Comparison of ENCODE assay signal across 10 cellular contexts in the genomic region with DNA sequence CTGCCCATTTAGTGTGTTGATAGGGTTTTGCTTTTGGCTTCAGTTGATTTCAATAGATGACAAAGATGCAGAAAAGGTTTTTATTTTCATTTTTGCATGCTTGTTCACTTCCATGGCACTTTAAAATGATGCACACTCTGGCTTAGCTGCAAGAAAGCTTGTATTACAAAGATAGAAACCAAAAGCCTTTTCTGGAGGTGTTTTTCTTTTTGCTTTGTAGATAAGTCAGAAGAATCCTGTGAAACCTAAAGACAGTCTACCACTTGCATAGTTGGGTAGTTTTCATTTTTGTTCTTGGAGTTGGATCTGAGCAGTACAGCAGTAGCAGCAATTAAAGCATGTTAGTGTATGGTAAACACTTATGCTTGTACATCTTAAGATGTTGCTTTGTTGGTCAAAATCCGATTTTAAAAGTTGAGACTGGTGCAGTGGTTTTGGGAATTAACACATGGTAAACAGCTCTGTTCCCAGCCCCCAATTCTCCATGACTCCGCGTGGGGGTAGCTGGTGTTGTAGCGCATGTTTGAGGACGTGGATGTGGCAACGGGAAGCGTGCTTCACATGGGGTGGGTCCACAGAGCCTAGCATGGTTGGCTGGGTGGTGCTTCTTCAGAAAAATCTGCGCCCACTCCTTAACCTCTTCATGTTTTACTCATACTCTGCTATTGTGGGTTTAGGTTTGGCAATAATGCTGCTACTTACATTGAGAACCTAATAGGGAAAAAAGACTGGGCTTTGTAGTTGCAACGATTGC. TPM values are rescaled to one million over a fixed set of nuclear protein-coding genes. Genes with fewer than 3 reads are reported as not detected.
DNase-seq lines count a peak whose midpoint lies in the region; ATAC-seq and TF ChIP-seq lines count a peak whose summit lies in the region.
"Had no signal": no experiment of that assay in that cellular context is flagged by ENCODE, and none has a peak within 500 bp of the region (broad histone marks: within the 10 kb centered on the region; RNA-seq: fewer than 3 reads in every experiment).

No MANE protein-coding gene starts in this region.

- TF ChIP-seq EP300 in ovary (IDR thresholded peaks at IDR 0.05) = no peak

- H3K27me3 ChIP-seq in ovary = no peaks in the 10 kb centered on the region

- peaks cover 14% of the 10 kb centered on the region for H3K4me1 ChIP-seq in ovary (ENCODE audit: insufficient read depth)

- no peak overlapping the region for H3K27ac ChIP-seq in ovary
- H3K27ac ChIP-seq: RWPE1 had no signal

- no peak overlapping the region for H3K4me3 Mint-ChIP-seq in osteocyte (ENCODE audit: unreplicated experiment)

- H3K4me1 Mint-ChIP-seq in osteocyte (ENCODE audit: unreplicated experiment) = peaks cover 50% of the 10 kb centered on the region

- no peaks in the 10 kb centered on the region for H3K36me3 Mint-ChIP-seq in osteocyte (ENCODE audit: unreplicated experiment)

- peak; percentile 80 for ATAC-seq in GM18858 (IDR thresholded peaks at IDR 0.05; ENCODE audit: unreplicated experiment)
- ATAC-seq in GM21723 (IDR thresholded peaks at IDR 0.05; ENCODE audit: unreplicated experiment) = peak; percentile 78
- ATAC-seq: HCT116 had no signal

- intact Hi-C loops in ovary (cut with DNase I) = loop anchor here in 1 of 4 donors (10.0 kb wide), 1 partner anchor 109 kb away; no protein-coding TSS in a partner anchor

- H3K9me3 Mint-ChIP-seq in osteocyte (ENCODE audit: unreplicated experiment) = peaks cover 4% of the 10 kb centered on the region

- no peaks in the 10 kb centered on the region for H3K9me3 ChIP-seq in ovary

- DNase-seq in MV-4-11 (lab: John Stamatoyannopoulos, UW) (peak; percentile 31), osteocyte (ENCODE audit: extremely low spot score, unreplicated experiment) (no peak), NCI-H146 treated with DMSO at 0.1 percent for 48 hours (lab: John Stamatoyannopoulos, UW; ENCODE audit: unreplicated experiment) (no peak), ovary (no peak), midbrain (lab: John Stamatoyannopoulos, UW) (no peak), medulla oblongata (ENCODE audit: extremely low spot score) (no peak)

- peak overlapping the region; percentile 49 for H3K27ac Mint-ChIP-seq in osteocyte (ENCODE audit: unreplicated experiment)

- TF ChIP-seq CTCF in osteocyte (IDR thresholded peaks at IDR 0.05) (no peak), ovary (IDR thresholded peaks at IDR 0.05) (no peak)

- no peak overlapping the region for H3K4me3 ChIP-seq in ovary

- no peak for TF ChIP-seq POLR2A in ovary (IDR thresholded peaks at IDR 0.05)

- no peaks in the 10 kb centered on the region for H3K27me3 Mint-ChIP-seq in osteocyte (ENCODE audit: unreplicated experiment)

- H3K36me3 ChIP-seq in ovary = no peaks in the 10 kb centered on the region

- 26 to 55% (median 31%) methylated on average over 9 of the region's 9 CpGs for WGBS in ovary, 3 donors

RNA-seq across cellular contexts. Expression of a gene that starts 19.8 kb away (rescaled TPM):
- 72.0 and 76.4 TPM in 2 replicates for total RNA-seq in osteocyte
- total RNA-seq in ovary = 10 to 100 TPM; 28.3 to 81.3 (median 60.9) TPM
- polyA plus RNA-seq in ovary = 10 to 100 TPM; 29.5 to 87.0 TPM
